ENCODE assay signal across 9 cellular contexts in the genomic region with DNA sequence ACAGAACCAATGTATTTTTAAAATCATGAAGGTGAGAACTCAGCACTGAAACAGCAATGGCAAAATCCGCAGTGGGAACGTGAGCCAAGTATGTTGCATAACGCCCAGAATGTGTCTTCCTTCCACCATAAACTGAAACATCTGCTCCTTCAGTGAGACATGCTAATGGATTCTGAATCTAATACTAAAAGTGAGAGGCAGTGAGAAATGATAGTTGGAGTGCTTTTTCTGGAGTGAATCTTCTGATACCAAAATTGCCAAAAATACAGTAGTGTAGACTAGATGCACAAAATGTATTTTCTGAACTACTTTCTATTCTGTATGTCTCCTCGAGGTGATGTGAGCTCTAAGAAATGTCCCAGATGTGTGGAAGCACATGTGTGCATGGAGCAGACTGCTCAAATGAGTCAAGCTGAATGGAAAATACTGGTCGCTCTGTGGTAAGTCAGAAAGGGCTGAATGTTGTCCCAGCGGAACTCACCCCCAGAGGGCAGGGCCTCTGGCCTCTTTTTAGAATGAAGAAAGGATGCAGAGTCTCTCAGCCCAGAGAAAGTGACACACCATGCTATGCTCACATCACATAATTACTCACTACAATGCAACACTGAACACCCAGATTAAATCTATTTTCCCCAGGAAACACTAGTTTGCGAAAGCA.
DNase-seq lines count a peak whose midpoint lies in the region; ATAC-seq and TF ChIP-seq lines count a peak whose summit lies in the region.
"Had no signal": no experiment of that assay in that cellular context is flagged by ENCODE, and none has a peak within 500 bp of the region (broad histone marks: within the 10 kb centered on the region; RNA-seq: fewer than 3 reads in every experiment).

No MANE protein-coding gene starts in this region.

- H3K27ac ChIP-seq in ascending aorta = peak overlapping the region; percentile 64 to 71
- peak overlapping the region; percentile 41 to 52 for H3K27ac ChIP-seq in mucosa of rectum (ENCODE audit: low read depth in 2 of 2, low read length in 2 of 2)
- peak overlapping the region; percentile 40 for H3K27ac ChIP-seq in temporal lobe (ENCODE audit: low read depth, low read length)

- TF ChIP-seq CTCF in ascending aorta (IDR thresholded peaks at IDR 0.05) = no peak

- peak; percentile 30 to 36 for DNase-seq in activated CD4-positive, alpha-beta T cell treated with anti-CD3 and anti-CD28 coated beads for 24 hours (ENCODE audit: low read depth in 2 of 2)
- no peak for DNase-seq in activated CD4-positive, alpha-beta T cell treated with anti-CD3 and anti-CD28 coated beads for 1 hour
- DNase-seq in ascending aorta (ENCODE audit: low spot score in 2 of 2) (peak in 1 of 2 donors; percentile 84), NCI-H146 treated with DMSO at 0.1 percent for 48 hours (lab: John Stamatoyannopoulos, UW; ENCODE audit: unreplicated experiment) (no peak), left lobe of liver (ENCODE audit: low spot score) (no peak)

- H3K9me3 ChIP-seq in ascending aorta (no peaks in the 10 kb centered on the region), mucosa of rectum (ENCODE audit: control insufficient read depth in 2 of 2, low read length in 2 of 2) (no peaks in the 10 kb centered on the region)

- intact Hi-C loops in ascending aorta (cut with DNase I) = loop anchor here (2.0 to 10.0 kb wide), 2 partner anchors 41 to 355 kb away; a partner anchor contains a TSS

- ATAC-seq in left lobe of liver (no peak), HG02571 (IDR thresholded peaks at IDR 0.05; ENCODE audit: unreplicated experiment) (no peak)
- ATAC-seq: Panc1 had no signal

- H3K36me3 ChIP-seq in ascending aorta (no peaks in the 10 kb centered on the region), mucosa of rectum (ENCODE audit: control insufficient read depth in 2 of 2, insufficient read depth in 2 of 2, low read length in 2 of 2) (no peaks in the 10 kb centered on the region)

- H3K27me3 ChIP-seq in ascending aorta (no peaks in the 10 kb centered on the region), mucosa of rectum (ENCODE audit: control insufficient read depth in 2 of 2, insufficient read depth in 2 of 2, low read length in 2 of 2) (no peaks in the 10 kb centered on the region)

- no peak overlapping the region for H3K9ac ChIP-seq in mucosa of rectum (ENCODE audit: low read depth in 1 of 2, low read length in 2 of 2)

- H3K4me3 ChIP-seq in ascending aorta (no peak overlapping the region), mucosa of rectum (ENCODE audit: low read length in 2 of 2) (no peak overlapping the region)

- H3K4me1 ChIP-seq in ascending aorta = peaks cover 8 to 40% of the 10 kb centered on the region in 2 donors
- H3K4me1 ChIP-seq in mucosa of rectum (ENCODE audit: control insufficient read depth in 2 of 2, insufficient read depth in 2 of 2, low read length in 2 of 2) = peaks cover 0 to 7% of the 10 kb centered on the region in 2 donors

Comparison
In these comparisons a context has a peak if more than half of its experiments do, and no peak if none do; other contexts are left out.
1. DNase-seq: peak in activated CD4-positive, alpha-beta T cell treated with anti-CD3 and anti-CD28 coated beads for 24 hours (2 of 2); none in activated CD4-positive, alpha-beta T cell treated with anti-CD3 and anti-CD28 coated beads for 1 hour (single experiment), NCI-H146 treated with DMSO at 0.1 percent for 48 hours (single experiment) and left lobe of liver (single experiment).
2. Peak in every context shown above with its lines, with median percentiles within 50 percentile points of each other: H3K27ac ChIP-seq.